Comparison of ENCODE assay signal across 27 cellular contexts in genomic region chr15:80140909-80141308, GRCh38.
"Had no signal": no experiment of that assay in that cellular context is flagged by ENCODE, and none has a peak within 500 bp of the region (broad histone marks: within the 10 kb centered on the region; RNA-seq: fewer than 3 reads in every experiment).

No MANE protein-coding gene starts in this region.

- ATAC-seq: effector memory CD8-positive, alpha-beta T cell; foreskin keratinocyte; gastroesophageal sphincter; heart left ventricle; left lung; left ventricle myocardium superior; lower lobe of right lung; mucosa of descending colon; natural killer cell had no signal

- H3K4me2 ChIP-seq: hepatocyte had no signal

- H3K4me3 Mint-ChIP-seq: dendritic cell treated with granulocyte-macrophage colony-stimulating factor and Interleukin-4, amounts not matched to agents 40 ng/mL and 50 ng/mL, for 4 days; effector memory CD8-positive, alpha-beta T cell; endodermal cell; immature natural killer cell; mesothelial cell of epicardium; naive B cell; natural killer cell had no signal

- H3K36me3 Mint-ChIP-seq: natural killer cell had no signal

- FAIRE-seq: endometrium, frontal cortex, kidney had no signal

- H3K9me3 ChIP-seq: colonic mucosa, esophagus muscularis mucosa, gastroesophageal sphincter, heart left ventricle, left lung, lower lobe of right lung, mucosa of descending colon had no signal

- DNase-seq: colonic mucosa; cortex of kidney; effector CD8-positive, alpha-beta T cell; effector memory CD8-positive, alpha-beta T cell; endodermal cell; foreskin keratinocyte; heart left ventricle; hypothalamus; immature natural killer cell; islet precursor cell; kidney; kidney glomerular epithelial cell; left lung; left ventricle myocardium superior; lower lobe of right lung; mesenchymal stem cell; mucosa of descending colon; naive B cell; natural killer cell had no signal

- H3K27me3 Mint-ChIP-seq: dendritic cell treated with granulocyte-macrophage colony-stimulating factor and Interleukin-4, amounts not matched to agents 40 ng/mL and 50 ng/mL, for 4 days; effector memory CD8-positive, alpha-beta T cell; naive B cell had no signal

- H3K27me3 ChIP-seq: colonic mucosa, esophagus muscularis mucosa, foreskin keratinocyte, gastroesophageal sphincter, heart left ventricle, hepatocyte, left lung had no signal

- H2AFZ ChIP-seq: hepatocyte had no signal

- H3K4me1 Mint-ChIP-seq: immature natural killer cell, mesothelial cell of epicardium, natural killer cell had no signal

- H3K27ac Mint-ChIP-seq: dendritic cell treated with granulocyte-macrophage colony-stimulating factor and Interleukin-4, amounts not matched to agents 40 ng/mL and 50 ng/mL, for 4 days; endodermal cell; immature natural killer cell; mesothelial cell of epicardium; naive B cell; natural killer cell had no signal

- H3K4me3 ChIP-seq: colonic mucosa, esophagus muscularis mucosa, gastroesophageal sphincter, heart left ventricle, hepatocyte, left lung, lower lobe of right lung, mucosa of descending colon had no signal

- H3K36me3 ChIP-seq: colonic mucosa had no signal

- H3K79me2 ChIP-seq: hepatocyte had no signal

- H3K4me1 ChIP-seq: colonic mucosa, left lung, lower lobe of right lung had no signal

- H3K27ac ChIP-seq: colonic mucosa, epithelial cell of prostate, esophagus muscularis mucosa, foreskin keratinocyte, gastroesophageal sphincter, heart left ventricle, hepatocyte, left lung, lower lobe of right lung had no signal
